ENCODE assay signal across 31 cellular contexts in genomic region chr2:148513425-148513824, GRCh38.
"Had no signal": no experiment of that assay in that cellular context is flagged by ENCODE, and none has a peak within 500 bp of the region (broad histone marks: within the 10 kb centered on the region; RNA-seq: fewer than 3 reads in every experiment).

No MANE protein-coding gene starts in this region.

- ATAC-seq: Panc1, Right ventricle myocardium inferior, SK-N-SH treated with all-trans-retinoic acid at 6 μM for 48 hours, T-cell, T-helper 17 cell had no signal

- H3K4me1 ChIP-seq: SJCRH30 had no signal

- H3K4me3 ChIP-seq: MG63, PC-9, SJCRH30, SK-N-MC had no signal

- H2AFZ ChIP-seq: PC-9 had no signal

- H3K27ac ChIP-seq: PC-9, RWPE1, SJCRH30, SK-N-MC had no signal

- H3K27me3 ChIP-seq: MG63, SJCRH30 had no signal

- H3K9me3 ChIP-seq: MG63, SJCRH30 had no signal

- FAIRE-seq: RCC 7860 had no signal

- H3K36me3 ChIP-seq: MG63, SJCRH30 had no signal

- DNase-seq: MG63, MV-4-11, NCI-H1092, NCI-H1105, NCI-H1417 treated with DMSO at 0.1 percent for 48 hours, NCI-H1436 treated with DMSO at 0.1 percent for 48 hours, NCI-H1694 treated with DMSO at 0.1 percent for 48 hours, NCI-H187 treated with DMSO at 0.1 percent for 48 hours, NCI-H2029, NCI-H2081, NCI-H2171, NCI-H226, NCI-H446 treated with DMSO at 0.1 percent for 48 hours, NCI-H510A, NCI-H524, NCI-H526, NCI-H69, NCI-H748 treated with DMSO at 0.1 percent for 48 hours, NCI-H82, PC-9, SHP77, SIG-M5, SJCRH30, T-cell, T-helper 17 cell had no signal

- H3K4me2 ChIP-seq: PC-9 had no signal
